ENCODE assay signal across 27 cellular contexts in genomic region chr12:30016656-30017055, GRCh38.
DNase-seq lines count a peak whose midpoint lies in the region; FAIRE-seq and TF ChIP-seq lines count a peak whose summit lies in the region.
"Had no signal": no experiment of that assay in that cellular context is flagged by ENCODE, and none has a peak within 500 bp of the region (broad histone marks: within the 10 kb centered on the region; RNA-seq: fewer than 3 reads in every experiment).

No MANE protein-coding gene starts in this region.

- H3K4me3 Mint-ChIP-seq in neural progenitor cell, result no peak overlapping the region
- H3K4me3 Mint-ChIP-seq: B cell; CD4-positive, alpha-beta memory T cell; CD4-positive, CD25-positive, alpha-beta regulatory T cell; CD8-positive, alpha-beta memory T cell had no signal

- no peaks in the 10 kb centered on the region for H3K36me3 Mint-ChIP-seq in neural progenitor cell
- H3K36me3 Mint-ChIP-seq: CD4-positive, alpha-beta memory T cell; CD4-positive, CD25-positive, alpha-beta regulatory T cell; CD8-positive, alpha-beta memory T cell had no signal

- H3K27me3 ChIP-seq in SJCRH30 (no peaks in the 10 kb centered on the region), mesenchymal stem cell (ENCODE audit: control insufficient read depth in 1 of 2, insufficient read depth in 1 of 2, low read length in 2 of 2) (no peaks in the 10 kb centered on the region), neural progenitor cell (no peaks in the 10 kb centered on the region), dorsolateral prefrontal cortex (peaks cover 0 to 4% (median 0%) of the 10 kb centered on the region in 45 donors), hepatocyte (no peaks in the 10 kb centered on the region)
- H3K27me3 ChIP-seq: BLaER1 treated with 17β-estradiol and CSF1 and Interleukin-3, amounts not matched to agents 10 nM and 100 nM had no signal

- peak overlapping the region; percentile 6 to 8 for H3K18ac ChIP-seq in mesenchymal stem cell (ENCODE audit: low read depth in 1 of 2, low read length in 2 of 2)

- no peak overlapping the region for H4K91ac ChIP-seq in mesenchymal stem cell (ENCODE audit: low read length)

- no peaks in the 10 kb centered on the region for H3K36me3 ChIP-seq in SJCRH30
- H3K36me3 ChIP-seq in mesenchymal stem cell (ENCODE audit: control insufficient read depth in 1 of 2, insufficient read depth in 2 of 2, low read depth in 1 of 2, low read length in 2 of 2), result no peaks in the 10 kb centered on the region
- H3K36me3 ChIP-seq in neural progenitor cell, result no peaks in the 10 kb centered on the region
- no peaks in the 10 kb centered on the region for H3K36me3 ChIP-seq in hepatocyte (replicated peaks; ENCODE audit: insufficient read depth, low read depth)
- H3K36me3 ChIP-seq: BLaER1 treated with 17β-estradiol and CSF1 and Interleukin-3, amounts not matched to agents 10 nM and 100 nM had no signal

- H3K4me3 ChIP-seq in SJCRH30 (no peak overlapping the region), mesenchymal stem cell (ENCODE audit: insufficient read depth in 1 of 2, low read depth in 1 of 2, low read length in 2 of 2) (no peak overlapping the region), neural progenitor cell (no peak overlapping the region), dorsolateral prefrontal cortex (no peak overlapping the region), hepatocyte (no peak overlapping the region)
- H3K4me3 ChIP-seq: A549; BLaER1 treated with 17β-estradiol and CSF1 and Interleukin-3, amounts not matched to agents 10 nM and 100 nM; GM12878 had no signal

- H3K23ac ChIP-seq in mesenchymal stem cell (ENCODE audit: low read length in 2 of 2), result no peak overlapping the region

- DNase-seq in NCI-H82 (lab: John Stamatoyannopoulos, UW) (peak; percentile 79), SJCRH30 (peak; percentile 56 to 75), mesenchymal stem cell (no peak), neural progenitor cell (ENCODE audit: low spot score) (no peak), GM19239 (ENCODE audit: insufficient read length, low spot score) (no peak), dorsolateral prefrontal cortex (no peak), hepatocyte (ENCODE audit: low spot score) (no peak)
- DNase-seq: AML-193; CD4-positive, alpha-beta memory T cell; CD4-positive, CD25-positive, alpha-beta regulatory T cell; CD8-positive, alpha-beta memory T cell; COR-L47; DMS 273 treated with DMSO at 0.1 percent for 48 hours; DMS153; DMS53; DMS79; DND-41; EL; GDM1 had no signal

- H3K27ac ChIP-seq in SJCRH30, result peak overlapping the region; percentile 22
- H3K27ac ChIP-seq in mesenchymal stem cell (ENCODE audit: low read length, poor library complexity, severe bottlenecking), result no peak overlapping the region
- no peak overlapping the region for H3K27ac ChIP-seq in neural progenitor cell
- H3K27ac ChIP-seq in dorsolateral prefrontal cortex, result no peak overlapping the region
- no peak overlapping the region for H3K27ac ChIP-seq in hepatocyte
- H3K27ac ChIP-seq: 22Rv1; A549; BLaER1 treated with 17β-estradiol and CSF1 and Interleukin-3, amounts not matched to agents 10 nM and 100 nM; C4-2B had no signal

- no peaks in the 10 kb centered on the region for H4K20me1 ChIP-seq in neural progenitor cell (ENCODE audit: low read depth)
- H4K20me1 ChIP-seq in hepatocyte (ENCODE audit: insufficient read depth, poor library complexity, severe bottlenecking), result no peaks in the 10 kb centered on the region
- H4K20me1 ChIP-seq: BLaER1 treated with 17β-estradiol and CSF1 and Interleukin-3, amounts not matched to agents 10 nM and 100 nM had no signal

- H2AK5ac ChIP-seq in mesenchymal stem cell (ENCODE audit: low read length, severe bottlenecking), result no peak overlapping the region

- H3F3A ChIP-seq in neural progenitor cell (ENCODE audit: low read depth), result no peaks in the 10 kb centered on the region

- H4K8ac ChIP-seq in mesenchymal stem cell (ENCODE audit: low read length), result no peak overlapping the region

- no peaks in the 10 kb centered on the region for H3K9me3 Mint-ChIP-seq in neural progenitor cell

- H3K79me2 ChIP-seq in neural progenitor cell (ENCODE audit: low read depth) (no peaks in the 10 kb centered on the region), hepatocyte (no peaks in the 10 kb centered on the region)

- H3K9ac ChIP-seq in mesenchymal stem cell (ENCODE audit: low read length), result no peak overlapping the region
- no peak overlapping the region for H3K9ac ChIP-seq in neural progenitor cell
- H3K9ac ChIP-seq: BLaER1 treated with 17β-estradiol and CSF1 and Interleukin-3, amounts not matched to agents 10 nM and 100 nM had no signal

- intact Hi-C loops in dorsolateral prefrontal cortex (cut with DNase I), result no loop called here

- WGBS in mesenchymal stem cell, result 91% methylated on average over 6 of the region's 7 CpGs
- WGBS in hepatocyte (ENCODE audit: low lambda C conversion rate, missing lambda C conversion rate), result 78% methylated on average over 7 of the region's 7 CpGs

- H3K9me3 ChIP-seq in SJCRH30 (replicated peaks), result no peaks in the 10 kb centered on the region
- no peaks in the 10 kb centered on the region for H3K9me3 ChIP-seq in mesenchymal stem cell (ENCODE audit: control insufficient read depth, low read length)
- H3K9me3 ChIP-seq in neural progenitor cell (ENCODE audit: low read depth), result no peaks in the 10 kb centered on the region
- no peaks in the 10 kb centered on the region for H3K9me3 ChIP-seq in hepatocyte (ENCODE audit: low read depth)
- H3K9me3 ChIP-seq: A549; BLaER1 treated with 17β-estradiol and CSF1 and Interleukin-3, amounts not matched to agents 10 nM and 100 nM had no signal

- no peak for FAIRE-seq in GM19239 (lab: Jason Lieb, UNC)
- FAIRE-seq: A549, GM12878, GM12892, GM18507 had no signal

- H3K14ac ChIP-seq in mesenchymal stem cell (ENCODE audit: low read length in 2 of 2), result no peak overlapping the region

- H3K27me3 Mint-ChIP-seq in neural progenitor cell (ENCODE audit: insufficient read depth, low read depth), result no peaks in the 10 kb centered on the region
- H3K27me3 Mint-ChIP-seq: B cell; CD4-positive, CD25-positive, alpha-beta regulatory T cell had no signal

- H3K4me1 ChIP-seq in SJCRH30 (peaks cover 82% of the 10 kb centered on the region), mesenchymal stem cell (ENCODE audit: control insufficient read depth, insufficient read depth, low read depth, low read length) (peaks cover 2% of the 10 kb centered on the region), neural progenitor cell (no peaks in the 10 kb centered on the region), hepatocyte (ENCODE audit: insufficient read depth) (peaks cover 19% of the 10 kb centered on the region)
- H3K4me1 ChIP-seq: A549; BLaER1 treated with 17β-estradiol and CSF1 and Interleukin-3, amounts not matched to agents 10 nM and 100 nM had no signal

- TF ChIP-seq CTCF in neural progenitor cell (IDR thresholded peaks at IDR 0.05), result no peak
- TF ChIP-seq CTCF in dorsolateral prefrontal cortex (IDR thresholded peaks at IDR 0.05 in 54 of 56, conservative IDR thresholded peaks at IDR 0.05 in 2 of 56; ENCODE audit: low read depth in 1 of 56, partially characterized antibody in 56 of 56), result no peak
- TF ChIP-seq CTCF in hepatocyte (IDR thresholded peaks at IDR 0.05; ENCODE audit: poor library complexity), result no peak

- no peak overlapping the region for H3K4ac ChIP-seq in mesenchymal stem cell (ENCODE audit: low read depth in 1 of 2, low read length in 2 of 2)

- no peaks in the 10 kb centered on the region for H3K79me1 ChIP-seq in mesenchymal stem cell (replicated peaks; ENCODE audit: low read length, poor library complexity, severe bottlenecking)

- peaks cover 26% of the 10 kb centered on the region for H3K4me1 Mint-ChIP-seq in neural progenitor cell
- H3K4me1 Mint-ChIP-seq: B cell; CD4-positive, alpha-beta memory T cell; CD4-positive, CD25-positive, alpha-beta regulatory T cell; CD8-positive, alpha-beta memory T cell had no signal

- H2BK12ac ChIP-seq in mesenchymal stem cell (ENCODE audit: low read length in 2 of 2), result peak overlapping the region; percentile 15 to 63

- no peak overlapping the region for H2BK5ac ChIP-seq in mesenchymal stem cell (ENCODE audit: low read depth, low read length, poor library complexity, severe bottlenecking)

- H2BK15ac ChIP-seq in mesenchymal stem cell (ENCODE audit: low read depth, poor library complexity, severe bottlenecking), result no peak overlapping the region

- peak overlapping the region; percentile 13 for H3K27ac Mint-ChIP-seq in neural progenitor cell
- H3K27ac Mint-ChIP-seq: B cell; CD4-positive, alpha-beta memory T cell; CD4-positive, CD25-positive, alpha-beta regulatory T cell; CD8-positive, alpha-beta memory T cell had no signal

- H2BK120ac ChIP-seq in mesenchymal stem cell (ENCODE audit: low read depth, low read length), result no peak overlapping the region

- H3K4me2 ChIP-seq in mesenchymal stem cell (ENCODE audit: low read length, poor library complexity, severe bottlenecking) (no peak overlapping the region), neural progenitor cell (no peak overlapping the region), hepatocyte (no peak overlapping the region)
- H3K4me2 ChIP-seq: A549; BLaER1 treated with 17β-estradiol and CSF1 and Interleukin-3, amounts not matched to agents 10 nM and 100 nM had no signal

- H3K9me2 ChIP-seq in hepatocyte (replicated peaks; ENCODE audit: insufficient read depth), result no peaks in the 10 kb centered on the region

- H2AFZ ChIP-seq in mesenchymal stem cell (ENCODE audit: low read depth, low read length) (no peak overlapping the region), neural progenitor cell (replicated peaks) (no peak overlapping the region), hepatocyte (no peak overlapping the region)

Comparison
In these comparisons a context has a peak if more than half of its experiments do, and no peak if none do; other contexts are left out.
1. DNase-seq: peak in NCI-H82 (single experiment) and SJCRH30 (2 of 2); none in mesenchymal stem cell (single experiment), neural progenitor cell (single experiment), GM19239 (single experiment), dorsolateral prefrontal cortex (0 of 10) and hepatocyte (single experiment).